30 cellular contexts compared by ENCODE assay signal in genomic region chr3:41175365-41175764, GRCh38. TPM values are rescaled to one million over a fixed set of nuclear protein-coding genes. Genes with fewer than 3 reads are reported as not detected.
DNase-seq lines count a peak whose midpoint lies in the region; ATAC-seq and TF ChIP-seq lines count a peak whose summit lies in the region.
"Had no signal": no experiment of that assay in that cellular context is flagged by ENCODE, and none has a peak within 500 bp of the region (broad histone marks: within the 10 kb centered on the region; RNA-seq: fewer than 3 reads in every experiment).

No MANE protein-coding gene starts in this region.

- H2BK120ac ChIP-seq in trophoblast cell (ENCODE audit: insufficient read depth, low read length, poor library complexity): peak overlapping the region; percentile 92

- no CpG with 5 or more reads among the region's 1 CpG for WGBS in trophoblast cell (ENCODE audit: extremely low coverage, insufficient coverage, insufficient read length)

- H3K27me3 Mint-ChIP-seq in activated CD4-positive, alpha-beta memory T cell treated with anti-CD3 and anti-CD28 coated beads, Interleukin-2, amount 10 ng/mL, durations not matched to agents 7 days and 5 days: peaks cover 20% of the 10 kb centered on the region

- H2AFZ ChIP-seq in trophoblast cell (ENCODE audit: insufficient read depth, low read length, poor library complexity): no peak overlapping the region

- no peak overlapping the region for H3K9ac ChIP-seq in trophoblast cell (ENCODE audit: low read length)

- TF ChIP-seq CTCF in foreskin keratinocyte (conservative IDR thresholded peaks at IDR 0.05): no peak

- H3K23ac ChIP-seq in trophoblast cell (ENCODE audit: low read length): no peak overlapping the region

- POLR2A ChIA-PET in activated CD4-positive, alpha-beta memory T cell treated with anti-CD3 and anti-CD28 coated beads, Interleukin-2, amount 10 ng/mL, durations not matched to agents 7 days and 5 days (lab: Charles Lee): no interaction called here

- no peak overlapping the region for H4K12ac ChIP-seq in trophoblast cell (ENCODE audit: low read depth, low read length)

- H3K27ac Mint-ChIP-seq in activated CD4-positive, alpha-beta memory T cell treated with anti-CD3 and anti-CD28 coated beads, Interleukin-2, amount 10 ng/mL, durations not matched to agents 7 days and 5 days: no peak overlapping the region
- H3K27ac Mint-ChIP-seq: activated CD4-positive, alpha-beta T cell treated with anti-CD3 and anti-CD28 coated beads for 36 hours; activated naive CD8-positive, alpha-beta T cell; H9; immature natural killer cell had no signal

- peak overlapping the region; percentile 65 for H4K91ac ChIP-seq in trophoblast cell (ENCODE audit: low read depth, low read length)

- peak overlapping the region; percentile 74 for H2BK12ac ChIP-seq in trophoblast cell (ENCODE audit: low read length)

- no peaks in the 10 kb centered on the region for H3K36me3 ChIP-seq in trophoblast cell (ENCODE audit: control insufficient read depth in 1 of 2, insufficient read depth in 2 of 2, low read length in 2 of 2)
- H3K36me3 ChIP-seq: breast epithelium, upper lobe of left lung had no signal

- no peak overlapping the region for H3K4ac ChIP-seq in trophoblast cell (ENCODE audit: low read depth, low read length)

- no peak overlapping the region for H3K4me3 Mint-ChIP-seq in activated CD4-positive, alpha-beta memory T cell treated with anti-CD3 and anti-CD28 coated beads, Interleukin-2, amount 10 ng/mL, durations not matched to agents 7 days and 5 days
- H3K4me3 Mint-ChIP-seq: activated CD4-positive, alpha-beta T cell treated with anti-CD3 and anti-CD28 coated beads for 36 hours; activated naive CD8-positive, alpha-beta T cell; H9; immature natural killer cell had no signal

- in situ Hi-C loops in SK-MEL-5 (cut with HindIII; ENCODE audit: low pct_unique_long_range_greater_than_20kb, low sequenced_read_pairs): no loop called here
- in situ Hi-C loops in KBM-7 (cut with MboI; ENCODE audit: low pct_unique_long_range_greater_than_20kb, low sequenced_read_pairs): no loop called here

- peaks cover 7% of the 10 kb centered on the region for H3K4me1 ChIP-seq in foreskin keratinocyte
- H3K4me1 ChIP-seq in trophoblast cell (ENCODE audit: control insufficient read depth in 1 of 2, insufficient read depth in 2 of 2, low read length in 2 of 2): peaks cover 20 to 39% of the 10 kb centered on the region in 2 experiments
- H3K4me1 ChIP-seq: breast epithelium, upper lobe of left lung had no signal

- no peaks in the 10 kb centered on the region for H3K4me1 Mint-ChIP-seq in activated CD4-positive, alpha-beta memory T cell treated with anti-CD3 and anti-CD28 coated beads, Interleukin-2, amount 10 ng/mL, durations not matched to agents 7 days and 5 days
- H3K4me1 Mint-ChIP-seq: activated CD4-positive, alpha-beta T cell treated with anti-CD3 and anti-CD28 coated beads for 36 hours; immature natural killer cell had no signal

- no peaks in the 10 kb centered on the region for H3K36me3 Mint-ChIP-seq in activated CD4-positive, alpha-beta memory T cell treated with anti-CD3 and anti-CD28 coated beads, Interleukin-2, amount 10 ng/mL, durations not matched to agents 7 days and 5 days (ENCODE audit: low read depth)
- H3K36me3 Mint-ChIP-seq: activated naive CD8-positive, alpha-beta T cell; immature natural killer cell had no signal

- H3K14ac ChIP-seq in trophoblast cell (ENCODE audit: low read length): no peak overlapping the region

- ATAC-seq in foreskin keratinocyte: peak; percentile 8
- ATAC-seq: activated CD4-positive, alpha-beta T cell treated with anti-CD3 and anti-CD28 coated beads for 36 hours; K562; left colon; Panc1 had no signal

- peak overlapping the region; percentile 55 for H2BK5ac ChIP-seq in trophoblast cell (ENCODE audit: low read depth, low read length, poor library complexity)

- H3K18ac ChIP-seq in trophoblast cell (ENCODE audit: low read length): no peak overlapping the region

- H3K4me3 ChIP-seq in trophoblast cell (ENCODE audit: low read depth, low read length): no peak overlapping the region
- H3K4me3 ChIP-seq: breast epithelium, K562, upper lobe of left lung had no signal

- H3K4me2 ChIP-seq in trophoblast cell (ENCODE audit: low read length): peak overlapping the region; percentile 29

- peaks cover 2% of the 10 kb centered on the region for H3K79me2 ChIP-seq in trophoblast cell (ENCODE audit: control insufficient read depth, insufficient read depth, low read length, poor library complexity)

- H3K27me3 ChIP-seq in foreskin keratinocyte (no peaks in the 10 kb centered on the region), trophoblast cell (ENCODE audit: insufficient read depth, low read length) (no peaks in the 10 kb centered on the region)
- H3K27me3 ChIP-seq: breast epithelium, upper lobe of left lung had no signal

- peak; percentile 26 for DNase-seq in EL
- peak; percentile 38 for DNase-seq in SK-MEL-5 (ENCODE audit: low read depth, low spot score)
- no peak for DNase-seq in foreskin keratinocyte
- DNase-seq in trophoblast cell: peak in 1 of 2 donors; percentile 44
- DNase-seq in NCI-H2227 (lab: John Stamatoyannopoulos, UW; ENCODE audit: unreplicated experiment): no peak
- no peak for DNase-seq in KBM-7
- no peak for DNase-seq in activated CD4-positive, alpha-beta memory T cell treated with anti-CD3 and anti-CD28 coated beads, Interleukin-2, amount 10 ng/mL, durations not matched to agents 7 days and 5 days
- no peak for DNase-seq in stimulated activated CD4-positive, alpha-beta T cell treated with anti-CD3 and anti-CD28 coated beads, Interleukin-15, amount 100 ng/mL, for 24 hours
- DNase-seq: activated CD4-positive, alpha-beta T cell treated with anti-CD3 and anti-CD28 coated beads for 36 hours; activated CD8-positive, alpha-beta memory T cell treated with anti-CD3 and anti-CD28 coated beads for 24 hours; activated effector memory CD4-positive, alpha-beta T cell treated with Interleukin-2 at 50 U/mL for 16 hours; Calu3; DMS79; H9; immature natural killer cell; left colon; NCI-H1417 treated with DMSO at 0.1 percent for 48 hours; NCI-H2081 treated with DMSO at 0.1 percent for 48 hours; NCI-H345; NCI-H774; posterior cingulate gyrus; right cardiac atrium; SHP77; stimulated activated CD4-positive, alpha-beta T cell treated with anti-CD3 and anti-CD28 coated beads, Interleukin-4, amount 100 ng/mL, for 4 hours; upper lobe of left lung had no signal

- no peaks in the 10 kb centered on the region for H3K9me3 Mint-ChIP-seq in activated CD4-positive, alpha-beta memory T cell treated with anti-CD3 and anti-CD28 coated beads, Interleukin-2, amount 10 ng/mL, durations not matched to agents 7 days and 5 days
- H3K9me3 Mint-ChIP-seq: H9, immature natural killer cell had no signal

- H3K9me3 ChIP-seq in trophoblast cell (ENCODE audit: insufficient read depth, low read depth, low read length): no peaks in the 10 kb centered on the region
- H3K9me3 ChIP-seq: breast epithelium, upper lobe of left lung had no signal

- no peak overlapping the region for H4K8ac ChIP-seq in trophoblast cell (ENCODE audit: low read depth, low read length)

- CTCF ChIA-PET in activated CD4-positive, alpha-beta memory T cell treated with anti-CD3 and anti-CD28 coated beads, Interleukin-2, amount 10 ng/mL, durations not matched to agents 7 days and 5 days (lab: Charles Lee): no interaction called here

- peaks cover 22% of the 10 kb centered on the region for H3K79me1 ChIP-seq in trophoblast cell (ENCODE audit: low read length)

- H3K27ac ChIP-seq in foreskin keratinocyte (no peak overlapping the region), trophoblast cell (ENCODE audit: low read depth, low read length) (peak overlapping the region; percentile 94)
- H3K27ac ChIP-seq: breast epithelium, upper lobe of left lung, VCaP had no signal

- H2AK5ac ChIP-seq in trophoblast cell (ENCODE audit: low read length): no peak overlapping the region

RNA-seq across cellular contexts. Expression of gene CTNNB1, which starts 23.9 kb away (rescaled TPM):
- 2,832 and 2,887 TPM in 2 replicates for total RNA-seq in SK-MEL-5 (2014; rRNA removed; shearing (Covaris generic))
- polyA plus RNA-seq in SK-MEL-5 (2015; cell fraction: cytosol; rRNA removed): 1,675 and 1,874 TPM in 2 replicates
- 1,627 and 1,925 TPM in 2 replicates for polyA plus RNA-seq in SK-MEL-5 (2015; cell fraction: nucleus; rRNA removed)
- total RNA-seq in foreskin keratinocyte: 438 and 461 TPM in 2 replicates
- 135 and 150 TPM in 2 replicates for polyA plus RNA-seq in foreskin keratinocyte
- polyA plus RNA-seq in trophoblast cell (2013): 1,013 and 1,027 TPM in 2 replicates
- total RNA-seq in activated CD4-positive, alpha-beta memory T cell treated with anti-CD3 and anti-CD28 coated beads, Interleukin-2, amount 10 ng/mL, durations not matched to agents 7 days and 5 days: 100 to 1,000 TPM; 134 to 151 TPM

Comparison
In these comparisons a context has a peak if more than half of its experiments do, and no peak if none do; other contexts are left out.
1. DNase-seq: peak in EL (single experiment) and SK-MEL-5 (single experiment); none in foreskin keratinocyte (0 of 2), NCI-H2227 (single experiment), KBM-7 (single experiment), activated CD4-positive, alpha-beta memory T cell treated with anti-CD3 and anti-CD28 coated beads, Interleukin-2, amount 10 ng/mL, durations not matched to agents 7 days and 5 days (single experiment) and stimulated activated CD4-positive, alpha-beta T cell treated with anti-CD3 and anti-CD28 coated beads, Interleukin-15, amount 100 ng/mL, for 24 hours (single experiment).